In genomic region chr10:132607491-132607890, GRCh38 we compare ENCODE assay signal across 11 cellular contexts.
"Had no signal": no experiment of that assay in that cellular context is flagged by ENCODE, and none has a peak within 500 bp of the region (broad histone marks: within the 10 kb centered on the region; RNA-seq: fewer than 3 reads in every experiment).

No MANE protein-coding gene starts in this region.

- H3K9me3 ChIP-seq: heart left ventricle, left ventricle myocardium inferior, SJSA1, transverse colon had no signal

- H3K36me3 ChIP-seq: heart left ventricle, left ventricle myocardium inferior, SJSA1, transverse colon had no signal

- H3K4me3 ChIP-seq: SJSA1, smooth muscle cell, transverse colon had no signal

- H3K4me1 ChIP-seq: parathyroid adenoma had no signal

- H3K27ac ChIP-seq: heart left ventricle, left ventricle myocardium inferior, parathyroid adenoma, SJSA1, transverse colon had no signal

- ATAC-seq: stimulated activated effector memory CD8-positive, alpha-beta T cell treated with anti-CD3 and anti-CD28 coated beads, Interleukin-12 subunit alpha, Interleukin-12 subunit beta, amount 100 ng/mL, for 72 hours had no signal

- DNase-seq: activated CD4-positive, alpha-beta T cell treated with anti-CD3 and anti-CD28 coated beads, Interleukin-2, amount 50 U/mL, for 48 hours; activated CD4-positive, CD25-positive, alpha-beta regulatory T cell treated with anti-CD3 and anti-CD28 coated beads, Interleukin-2, amount 50 U/mL, for 72 hours; foreskin melanocyte; mesendoderm; transverse colon had no signal

- H3K27me3 ChIP-seq: heart left ventricle, SJSA1, transverse colon had no signal

- H3K9ac ChIP-seq: parathyroid adenoma had no signal
